ENCODE assay signal across 8 cellular contexts in genomic region chr2:9753276-9753600, GRCh38.
DNase-seq lines count a peak whose midpoint lies in the region; ATAC-seq and TF ChIP-seq lines count a peak whose summit lies in the region.

No MANE protein-coding gene starts in this region.

- no peaks in the 10 kb centered on the region for H3K9me3 Mint-ChIP-seq in activated CD8-positive, alpha-beta T cell treated with anti-CD3 and anti-CD28 coated beads, Interleukin-2, amount 10 ng/mL, durations not matched to agents 7 days and 5 days (ENCODE audit: insufficient read depth)
- H3K9me3 Mint-ChIP-seq in progenitor cell of endocrine pancreas (ENCODE audit: low read depth), result no peaks in the 10 kb centered on the region

- peak; percentile 87 for DNase-seq in EL
- peak; percentile 49 to 56 for DNase-seq in Kasumi-1 (lab: John Stamatoyannopoulos, UW)
- DNase-seq in activated CD8-positive, alpha-beta T cell treated with anti-CD3 and anti-CD28 coated beads, Interleukin-2, amount 10 ng/mL, durations not matched to agents 7 days and 5 days, result peak; percentile 49
- peak; percentile 97 for DNase-seq in fibroblast of mammary gland (ENCODE audit: low read depth)
- DNase-seq in pons (ENCODE audit: low spot score), result peak; percentile 53
- DNase-seq in progenitor cell of endocrine pancreas (ENCODE audit: low spot score, unreplicated experiment), result no peak
- no peak for DNase-seq in NCI-H1694 treated with DMSO at 0.1 percent for 48 hours (lab: John Stamatoyannopoulos, UW)

- H3K27ac Mint-ChIP-seq in activated CD8-positive, alpha-beta T cell treated with anti-CD3 and anti-CD28 coated beads, Interleukin-2, amount 10 ng/mL, durations not matched to agents 7 days and 5 days, result peak overlapping the region; percentile 91
- no peak overlapping the region for H3K27ac Mint-ChIP-seq in progenitor cell of endocrine pancreas

- ATAC-seq in GM21576 (IDR thresholded peaks at IDR 0.05; ENCODE audit: unreplicated experiment), result peak; percentile 71
- peak; percentile 52 for ATAC-seq in activated CD8-positive, alpha-beta T cell treated with anti-CD3 and anti-CD28 coated beads, Interleukin-2, amount 10 ng/mL, durations not matched to agents 7 days and 5 days

- H3K27me3 Mint-ChIP-seq in activated CD8-positive, alpha-beta T cell treated with anti-CD3 and anti-CD28 coated beads, Interleukin-2, amount 10 ng/mL, durations not matched to agents 7 days and 5 days (ENCODE audit: low read depth), result peaks cover 44% of the 10 kb centered on the region
- H3K27me3 Mint-ChIP-seq in progenitor cell of endocrine pancreas, result peaks cover 60% of the 10 kb centered on the region

- CTCF ChIA-PET in activated CD8-positive, alpha-beta T cell treated with anti-CD3 and anti-CD28 coated beads, Interleukin-2, amount 10 ng/mL, durations not matched to agents 7 days and 5 days (lab: Charles Lee), result interaction anchor here (3.2 kb wide), 1 partner anchor 17 kb away, joined by 17 read pairs; no protein-coding TSS in a partner anchor

- no peaks in the 10 kb centered on the region for H3K36me3 Mint-ChIP-seq in activated CD8-positive, alpha-beta T cell treated with anti-CD3 and anti-CD28 coated beads, Interleukin-2, amount 10 ng/mL, durations not matched to agents 7 days and 5 days (ENCODE audit: low read depth)
- no peaks in the 10 kb centered on the region for H3K36me3 Mint-ChIP-seq in progenitor cell of endocrine pancreas (ENCODE audit: insufficient read depth)

- H3K4me3 ChIP-seq in fibroblast of mammary gland (ENCODE audit: control insufficient read depth, low read depth, low read length), result no peak overlapping the region

- H3K4me1 Mint-ChIP-seq in activated CD8-positive, alpha-beta T cell treated with anti-CD3 and anti-CD28 coated beads, Interleukin-2, amount 10 ng/mL, durations not matched to agents 7 days and 5 days (ENCODE audit: low read depth), result peaks cover 61% of the 10 kb centered on the region
- H3K4me1 Mint-ChIP-seq in progenitor cell of endocrine pancreas (ENCODE audit: low read depth), result peaks cover 9% of the 10 kb centered on the region

- H3K4me3 Mint-ChIP-seq in activated CD8-positive, alpha-beta T cell treated with anti-CD3 and anti-CD28 coated beads, Interleukin-2, amount 10 ng/mL, durations not matched to agents 7 days and 5 days, result peak overlapping the region; percentile 70
- H3K4me3 Mint-ChIP-seq in progenitor cell of endocrine pancreas (ENCODE audit: low read depth), result no peak overlapping the region

- TF ChIP-seq CTCF in fibroblast of mammary gland (conservative IDR thresholded peaks at IDR 0.05; ENCODE audit: control insufficient read depth, insufficient read depth, low read depth, low read length) (no peak), progenitor cell of endocrine pancreas (IDR thresholded peaks at IDR 0.05; ENCODE audit: unreplicated experiment) (no peak)

- POLR2A ChIA-PET in activated CD8-positive, alpha-beta T cell treated with anti-CD3 and anti-CD28 coated beads, Interleukin-2, amount 10 ng/mL, durations not matched to agents 7 days and 5 days (lab: Charles Lee), result interaction anchor here (1.0 to 1.4 kb wide), 6 partner anchors 17 to 198 kb away, joined by 3 to 5 read pairs (median 4); partner anchors contain the start of genes ADAM17 and YWHAQ

Comparison
In these comparisons a context has a peak if more than half of its experiments do, and no peak if none do; other contexts are left out.
1. DNase-seq: peak in EL (single experiment), Kasumi-1 (2 of 2), activated CD8-positive, alpha-beta T cell treated with anti-CD3 and anti-CD28 coated beads, Interleukin-2, amount 10 ng/mL, durations not matched to agents 7 days and 5 days (single experiment), fibroblast of mammary gland (single experiment) and pons (single experiment); none in progenitor cell of endocrine pancreas (single experiment) and NCI-H1694 treated with DMSO at 0.1 percent for 48 hours (single experiment).